7 cellular contexts compared by ENCODE assay signal in the genomic region with DNA sequence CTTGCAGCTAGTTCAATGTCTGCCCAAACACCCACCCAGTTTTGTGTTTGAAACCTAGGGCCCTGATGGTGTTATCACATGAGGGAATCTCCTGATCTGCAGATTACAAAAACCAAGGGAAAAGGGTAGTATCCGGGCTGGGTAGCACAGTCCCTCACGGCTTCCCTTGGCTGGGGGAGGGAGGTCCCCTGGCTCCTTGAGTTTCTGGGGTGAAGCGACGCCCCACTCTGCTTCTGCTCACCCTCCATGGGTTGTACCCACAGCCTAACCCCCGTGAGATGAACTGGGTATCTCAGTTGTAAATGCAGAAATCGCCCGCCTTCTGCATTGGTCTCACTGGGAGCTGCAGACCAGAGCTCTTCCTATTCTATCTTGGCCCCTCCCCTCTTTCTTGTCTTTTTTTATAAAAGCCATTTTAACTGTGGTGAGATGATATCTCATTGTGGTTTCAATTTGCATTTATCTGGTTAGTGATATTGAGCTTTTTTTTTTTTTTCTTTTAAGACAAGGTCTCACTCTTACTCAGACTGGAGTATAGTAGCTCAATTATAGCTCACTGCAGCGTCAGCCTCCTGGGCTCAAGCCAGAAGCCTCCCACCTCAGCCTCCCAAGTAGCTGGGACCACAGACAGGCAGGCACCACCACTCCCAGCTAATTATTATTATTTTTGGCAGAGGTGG.
DNase-seq lines count a peak whose midpoint lies in the region; ATAC-seq, FAIRE-seq and TF ChIP-seq lines count a peak whose summit lies in the region.

No MANE protein-coding gene starts in this region.

- no peak for TF ChIP-seq RAD21 in K562 (CRISPR knock-in tag; conservative IDR thresholded peaks at IDR 0.05 in 1 of 2, IDR thresholded peaks at IDR 0.05 in 1 of 2)

- no peaks in the 10 kb centered on the region for H3K9me1 ChIP-seq in K562 (ENCODE audit: control insufficient read depth, insufficient read depth, low read length)

- H3K27ac ChIP-seq in K562 (ENCODE audit: extremely low read depth, low read depth, low read length): no peak overlapping the region

- peaks cover 8% of the 10 kb centered on the region for H3K27me3 Mint-ChIP-seq in endothelial cell (ENCODE audit: unreplicated experiment)

- FAIRE-seq in K562 (lab: Jason Lieb, UNC): no peak

- peaks cover 10% of the 10 kb centered on the region for H3K4me1 Mint-ChIP-seq in endothelial cell (ENCODE audit: unreplicated experiment)

- H3K9me3 ChIP-seq in K562 (replicated peaks; ENCODE audit: control insufficient read depth, insufficient read depth, low read depth, low read length): no peaks in the 10 kb centered on the region

- no peaks in the 10 kb centered on the region for H3K9me3 Mint-ChIP-seq in endothelial cell (ENCODE audit: unreplicated experiment)

- H3K4me1 ChIP-seq in K562 (replicated peaks in 1 of 2; ENCODE audit: control insufficient read depth in 2 of 2, insufficient read depth in 2 of 2, low read length in 2 of 2): peaks cover 0 to 4% of the 10 kb centered on the region in 2 experiments; a peak in 3 of 5 replicates

- ATAC-seq in HG03432 (IDR thresholded peaks at IDR 0.05; ENCODE audit: unreplicated experiment): peak; percentile 64
- ATAC-seq in K562: no peak
- no peak for ATAC-seq in left colon

- H3K4me3 ChIP-seq in K562: no peak overlapping the region

- intact Hi-C loops in K562 (cut with micrococcal nuclease): no loop called here
- intact Hi-C loops in left colon (cut with DNase I, micrococcal nuclease): no loop called here

- in situ Hi-C loops in K562 (cut with MboI): no loop called here

- no peak overlapping the region for H3K4me2 ChIP-seq in K562 (ENCODE audit: insufficient read depth, low read length)

- POLR2A ChIA-PET in K562 (lab: Yijun Ruan, JAX): interaction anchor here (0.6 to 1.6 kb wide), 2 partner anchors 8 to 17 kb away, joined by 3 to 4 read pairs; no protein-coding TSS in a partner anchor

- BruUV-seq in K562 (replicated peaks; lab: Mats Ljungman, UMichigan): no TSS peak

- no peaks in the 10 kb centered on the region for H3K36me3 ChIP-seq in K562 (ENCODE audit: control insufficient read depth, insufficient read depth, low read length)

- TF ChIP-seq EP300 in K562 (IDR thresholded peaks at IDR 0.05; ENCODE audit: low read length): no peak

- 34% methylated on average over 4 of the region's 8 CpGs for WGBS in K562 (ENCODE audit: insufficient coverage, low coverage, missing lambda C conversion rate)

- H3K4me3 Mint-ChIP-seq in endothelial cell (ENCODE audit: unreplicated experiment): no peak overlapping the region

- peaks cover 10% of the 10 kb centered on the region for H3K36me3 Mint-ChIP-seq in endothelial cell (ENCODE audit: low read depth, unreplicated experiment)

- no peaks in the 10 kb centered on the region for H3K79me2 ChIP-seq in K562 (ENCODE audit: control insufficient read depth, insufficient read depth, low read length)

- CTCF ChIA-PET in K562 (lab: Yijun Ruan, JAX; ENCODE audit: low intra/inter-chr PET ratio): no interaction called here

- H3K9ac ChIP-seq in K562 (ENCODE audit: insufficient read depth in 1 of 2, low read depth in 2 of 2, low read length in 2 of 2): no peak overlapping the region

- TF ChIP-seq POLR2A in K562 (conservative IDR thresholded peaks at IDR 0.05): no peak

- DNase-seq in activated CD4-positive, alpha-beta T cell treated with anti-CD3 and anti-CD28 coated beads for 4 hours: peak; percentile 6 to 19
- DNase-seq in K562 (ENCODE audit: extremely low read depth in 1 of 4, low spot score in 3 of 4) (no peak), left colon (no peak), endothelial cell (ENCODE audit: low spot score) (no peak), COLO668 (lab: John Stamatoyannopoulos, UW; ENCODE audit: unreplicated experiment) (no peak)
- DNase-seq in stimulated activated naive CD4-positive, alpha-beta T cell treated with Interleukin-2 at 50 U/mL for 16 hours (lab: John Stamatoyannopoulos, UW): peak; percentile 46

- no peaks in the 10 kb centered on the region for H4K20me1 ChIP-seq in K562 (replicated peaks; ENCODE audit: control insufficient read depth, insufficient read depth, low read length)

- H3K27me3 ChIP-seq in K562 (ENCODE audit: control insufficient read depth in 2 of 2, insufficient read depth in 2 of 2, low read length in 2 of 2): no peaks in the 10 kb centered on the region

- TF ChIP-seq CTCF in K562 (IDR thresholded peaks at IDR 0.05 in 2 of 3, conservative IDR thresholded peaks at IDR 0.05 in 1 of 3; ENCODE audit: insufficient read depth in 2 of 3, low read depth in 1 of 3, low read length in 3 of 3) (no peak), endothelial cell (IDR thresholded peaks at IDR 0.05; ENCODE audit: unreplicated experiment) (no peak)

- H3K27ac Mint-ChIP-seq in endothelial cell (ENCODE audit: unreplicated experiment): no peak overlapping the region

- H2AFZ ChIP-seq in K562 (ENCODE audit: low read depth, low read length): peak overlapping the region; percentile 33; the same call in 1 of the 2 replicates

TF ChIP-seq in K562, 482 proteins besides CTCF, POLR2A, EP300 and RAD21 (continues in another document):
- TF ChIP-seq BCL6 (CRISPR knock-in tag; IDR thresholded peaks at IDR 0.05): no peak
- TF ChIP-seq NFYB (IDR thresholded peaks at IDR 0.05; ENCODE audit: extremely low read depth, insufficient read length): no peak
- no peak for TF ChIP-seq FOXM1 (IDR thresholded peaks at IDR 0.05; ENCODE audit: low read depth)
- TF ChIP-seq FOXM1 (CRISPR knock-in tag; IDR thresholded peaks at IDR 0.05; ENCODE audit: low read depth): no peak
- no peak for TF ChIP-seq ZNF551 (CRISPR knock-in tag; IDR thresholded peaks at IDR 0.05)
- TF ChIP-seq RBM15 (IDR thresholded peaks at IDR 0.05; ENCODE audit: insufficient read depth, low read length): no peak
- TF ChIP-seq, protein P1, sequence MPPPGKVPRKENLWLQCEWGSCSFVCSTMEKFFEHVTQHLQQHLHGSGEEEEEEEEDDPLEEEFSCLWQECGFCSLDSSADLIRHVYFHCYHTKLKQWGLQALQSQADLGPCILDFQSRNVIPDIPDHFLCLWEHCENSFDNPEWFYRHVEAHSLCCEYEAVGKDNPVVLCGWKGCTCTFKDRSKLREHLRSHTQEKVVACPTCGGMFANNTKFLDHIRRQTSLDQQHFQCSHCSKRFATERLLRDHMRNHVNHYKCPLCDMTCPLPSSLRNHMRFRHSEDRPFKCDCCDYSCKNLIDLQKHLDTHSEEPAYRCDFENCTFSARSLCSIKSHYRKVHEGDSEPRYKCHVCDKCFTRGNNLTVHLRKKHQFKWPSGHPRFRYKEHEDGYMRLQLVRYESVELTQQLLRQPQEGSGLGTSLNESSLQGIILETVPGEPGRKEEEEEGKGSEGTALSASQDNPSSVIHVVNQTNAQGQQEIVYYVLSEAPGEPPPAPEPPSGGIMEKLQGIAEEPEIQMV (tag; conservative IDR thresholded peaks at IDR 0.05; ENCODE audit: low read depth): no peak
- no peak for TF ChIP-seq DIDO1 (tag; IDR thresholded peaks at IDR 0.05; ENCODE audit: low read depth)
- TF ChIP-seq, protein P2, sequence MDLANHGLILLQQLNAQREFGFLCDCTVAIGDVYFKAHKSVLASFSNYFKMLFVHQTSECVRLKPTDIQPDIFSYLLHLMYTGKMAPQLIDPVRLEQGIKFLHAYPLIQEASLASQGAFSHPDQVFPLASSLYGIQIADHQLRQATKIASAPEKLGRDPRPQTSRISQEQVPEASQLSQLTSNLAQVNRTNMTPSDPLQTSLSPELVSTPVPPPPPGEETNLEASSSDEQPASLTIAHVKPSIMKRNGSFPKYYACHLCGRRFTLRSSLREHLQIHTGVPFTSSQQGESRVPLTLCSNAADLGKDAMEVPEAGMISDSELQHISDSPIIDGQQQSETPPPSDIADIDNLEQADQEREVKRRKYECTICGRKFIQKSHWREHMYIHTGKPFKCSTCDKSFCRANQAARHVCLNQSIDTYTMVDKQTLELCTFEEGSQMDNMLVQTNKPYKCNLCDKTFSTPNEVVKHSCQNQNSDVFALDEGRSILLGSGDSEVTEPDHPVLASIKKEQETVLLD (IDR thresholded peaks at IDR 0.05): no peak
- TF ChIP-seq TAF15 (IDR thresholded peaks at IDR 0.05; ENCODE audit: low read depth, low read length): no peak
- TF ChIP-seq TCFL5 (CRISPR knock-in tag; conservative IDR thresholded peaks at IDR 0.05): no peak
- no peak for TF ChIP-seq KHSRP (IDR thresholded peaks at IDR 0.05)
- TF ChIP-seq DMBX1 (CRISPR knock-in tag; IDR thresholded peaks at IDR 0.05; ENCODE audit: borderline replicate concordance): no peak

Comparison
In these comparisons a context has a peak if more than half of its experiments do, and no peak if none do; other contexts are left out.
1. DNase-seq: peak in activated CD4-positive, alpha-beta T cell treated with anti-CD3 and anti-CD28 coated beads for 4 hours (2 of 2) and stimulated activated naive CD4-positive, alpha-beta T cell treated with Interleukin-2 at 50 U/mL for 16 hours (single experiment); none in K562 (0 of 4), left colon (0 of 2), endothelial cell (single experiment) and COLO668 (single experiment).